ENCODE assay signal across 14 cellular contexts in the genomic region with DNA sequence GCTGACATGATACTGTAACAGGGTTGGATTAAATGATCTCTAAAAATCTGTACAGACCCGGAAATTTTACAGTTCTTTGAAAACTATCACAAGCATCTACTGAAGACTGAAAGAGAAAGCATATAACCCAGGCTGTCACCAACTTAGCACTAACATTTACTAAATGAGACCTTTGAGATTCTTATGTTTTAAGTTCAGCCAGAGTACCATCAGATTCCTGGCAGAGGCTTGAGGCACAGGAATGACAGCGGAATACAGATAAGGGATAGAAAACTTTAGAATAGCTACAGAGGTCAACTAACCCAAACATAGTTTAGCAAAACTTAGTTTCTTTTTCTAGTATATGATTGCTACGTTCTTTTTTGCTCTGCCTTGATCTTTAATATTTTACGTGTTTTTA.
DNase-seq lines count a peak whose midpoint lies in the region; ATAC-seq, FAIRE-seq and TF ChIP-seq lines count a peak whose summit lies in the region.
"Had no signal": no experiment of that assay in that cellular context is flagged by ENCODE, and none has a peak within 500 bp of the region (broad histone marks: within the 10 kb centered on the region; RNA-seq: fewer than 3 reads in every experiment).

No MANE protein-coding gene starts in this region.

- no peak for ATAC-seq in gastrocnemius medialis
- ATAC-seq: activated CD8-positive, alpha-beta T cell treated with anti-CD3 and anti-CD28 coated beads for 36 hours had no signal

- no peaks in the 10 kb centered on the region for H3K9me3 Mint-ChIP-seq in HFFc6
- no peaks in the 10 kb centered on the region for H3K9me3 Mint-ChIP-seq in activated CD4-positive, alpha-beta memory T cell treated with anti-CD3 and anti-CD28 coated beads, Interleukin-2, amount 10 ng/mL, durations not matched to agents 7 days and 5 days
- H3K9me3 Mint-ChIP-seq: activated T-helper 1 cell treated with anti-CD3 and anti-CD28 coated beads, Interleukin-12 subunit alpha, Interleukin-12 subunit beta, Interleukin-2, Interleukin-4 antibody, amounts not matched to agents 30 ng/mL and 10 ng/mL and 1 ng/mL, durations not matched to agents 14 hours and 24 hours and 36 hours had no signal

- peak; percentile 43 for FAIRE-seq in islet of Langerhans (lab: Jason Lieb, UNC)

- TF ChIP-seq CTCF in HFFc6 (IDR thresholded peaks at IDR 0.05) (no peak), gastrocnemius medialis (IDR thresholded peaks at IDR 0.05 in 4 of 5, conservative IDR thresholded peaks at IDR 0.05 in 1 of 5) (no peak), lower leg skin (IDR thresholded peaks at IDR 0.05) (no peak)

- DNase-seq in HFFc6 (no peak), dermis blood vessel endothelial cell (peak; percentile 7), gastrocnemius medialis (no peak), AG08395 (ENCODE audit: low spot score) (no peak), lower leg skin (ENCODE audit: low spot score in 2 of 2) (no peak), activated T-cell treated with anti-CD3 and anti-CD28 coated beads for 4 hours (no peak)
- no peak for DNase-seq in activated CD4-positive, alpha-beta memory T cell treated with anti-CD3 and anti-CD28 coated beads, Interleukin-2, amount 10 ng/mL, durations not matched to agents 7 days and 5 days
- DNase-seq: activated CD8-positive, alpha-beta T cell treated with anti-CD3 and anti-CD28 coated beads for 36 hours; dorsolateral prefrontal cortex; NCI-H446 treated with DMSO at 0.1 percent for 48 hours had no signal

- peaks cover 0 to 9% of the 10 kb centered on the region in 2 donors for H3K36me3 ChIP-seq in gastrocnemius medialis
- H3K36me3 ChIP-seq: adrenal gland had no signal

- in situ Hi-C loops in gastrocnemius medialis (cut with MboI; ENCODE audit: low sequenced_read_pairs in 4 of 4): no loop called here

- H3K4me3 ChIP-seq in gastrocnemius medialis: no peak overlapping the region
- no peak overlapping the region for H3K4me3 ChIP-seq in lower leg skin (ENCODE audit: low read depth, poor library complexity, severe bottlenecking)
- H3K4me3 ChIP-seq: adrenal gland, dorsolateral prefrontal cortex, SK-N-MC had no signal

- intact Hi-C loops in gastrocnemius medialis (cut with DNase I; ENCODE audit: low total_unique reads): no loop called here
- intact Hi-C loops in lower leg skin (cut with DNase I; ENCODE audit: low total_unique reads): no loop called here

- TF ChIP-seq POLR2A in gastrocnemius medialis (IDR thresholded peaks at IDR 0.05) (no peak), lower leg skin (IDR thresholded peaks at IDR 0.05) (no peak)

- peaks cover 0 to 4% of the 10 kb centered on the region in 2 donors for H3K4me1 ChIP-seq in gastrocnemius medialis

- peak overlapping the region in 3 of 4 donors; percentile 11 to 37 (median 29) for H3K27ac ChIP-seq in gastrocnemius medialis
- H3K27ac ChIP-seq: SK-N-MC had no signal

- 82% methylated on average over 4 of the region's 4 CpGs for WGBS in lower leg skin, 2 donors

- no peaks in the 10 kb centered on the region for H3K27me3 ChIP-seq in gastrocnemius medialis
- H3K27me3 ChIP-seq: adrenal gland, dorsolateral prefrontal cortex had no signal

- CTCF ChIA-PET in activated CD4-positive, alpha-beta memory T cell treated with anti-CD3 and anti-CD28 coated beads, Interleukin-2, amount 10 ng/mL, durations not matched to agents 7 days and 5 days (lab: Charles Lee): no interaction called here

- no peaks in the 10 kb centered on the region for H3K9me3 ChIP-seq in gastrocnemius medialis
- H3K9me3 ChIP-seq: adrenal gland had no signal

- H3K27ac Mint-ChIP-seq in HFFc6: peak overlapping the region; percentile 67
- H3K27ac Mint-ChIP-seq in activated CD4-positive, alpha-beta memory T cell treated with anti-CD3 and anti-CD28 coated beads, Interleukin-2, amount 10 ng/mL, durations not matched to agents 7 days and 5 days: no peak overlapping the region
- H3K27ac Mint-ChIP-seq: activated CD8-positive, alpha-beta T cell treated with anti-CD3 and anti-CD28 coated beads for 36 hours; activated T-helper 1 cell treated with anti-CD3 and anti-CD28 coated beads, Interleukin-12 subunit alpha, Interleukin-12 subunit beta, Interleukin-2, Interleukin-4 antibody, amounts not matched to agents 30 ng/mL and 10 ng/mL and 1 ng/mL, durations not matched to agents 14 hours and 24 hours and 36 hours had no signal

- H3K36me3 Mint-ChIP-seq in HFFc6 (ENCODE audit: low read depth): peaks cover 27% of the 10 kb centered on the region
- H3K36me3 Mint-ChIP-seq in activated CD4-positive, alpha-beta memory T cell treated with anti-CD3 and anti-CD28 coated beads, Interleukin-2, amount 10 ng/mL, durations not matched to agents 7 days and 5 days (ENCODE audit: low read depth): peaks cover 69% of the 10 kb centered on the region

- peak overlapping the region; percentile 72 for H3K4me3 Mint-ChIP-seq in HFFc6
- no peak overlapping the region for H3K4me3 Mint-ChIP-seq in activated CD4-positive, alpha-beta memory T cell treated with anti-CD3 and anti-CD28 coated beads, Interleukin-2, amount 10 ng/mL, durations not matched to agents 7 days and 5 days
- H3K4me3 Mint-ChIP-seq: activated CD8-positive, alpha-beta T cell treated with anti-CD3 and anti-CD28 coated beads for 36 hours; activated T-helper 1 cell treated with anti-CD3 and anti-CD28 coated beads, Interleukin-12 subunit alpha, Interleukin-12 subunit beta, Interleukin-2, Interleukin-4 antibody, amounts not matched to agents 30 ng/mL and 10 ng/mL and 1 ng/mL, durations not matched to agents 14 hours and 24 hours and 36 hours had no signal

- H3K4me1 Mint-ChIP-seq in HFFc6 (ENCODE audit: low read depth): peaks cover 66% of the 10 kb centered on the region
- H3K4me1 Mint-ChIP-seq in activated CD4-positive, alpha-beta memory T cell treated with anti-CD3 and anti-CD28 coated beads, Interleukin-2, amount 10 ng/mL, durations not matched to agents 7 days and 5 days: no peaks in the 10 kb centered on the region

- POLR2A ChIA-PET in activated CD4-positive, alpha-beta memory T cell treated with anti-CD3 and anti-CD28 coated beads, Interleukin-2, amount 10 ng/mL, durations not matched to agents 7 days and 5 days (lab: Charles Lee): no interaction called here

- H3K27me3 Mint-ChIP-seq in HFFc6 (ENCODE audit: insufficient read depth): peaks cover 1% of the 10 kb centered on the region; the same call in 1 of the 2 replicates
- no peaks in the 10 kb centered on the region for H3K27me3 Mint-ChIP-seq in activated CD4-positive, alpha-beta memory T cell treated with anti-CD3 and anti-CD28 coated beads, Interleukin-2, amount 10 ng/mL, durations not matched to agents 7 days and 5 days
- H3K27me3 Mint-ChIP-seq: activated CD8-positive, alpha-beta T cell treated with anti-CD3 and anti-CD28 coated beads for 36 hours had no signal
